Comparison of ENCODE assay signal across 1 cellular context in the genomic region with DNA sequence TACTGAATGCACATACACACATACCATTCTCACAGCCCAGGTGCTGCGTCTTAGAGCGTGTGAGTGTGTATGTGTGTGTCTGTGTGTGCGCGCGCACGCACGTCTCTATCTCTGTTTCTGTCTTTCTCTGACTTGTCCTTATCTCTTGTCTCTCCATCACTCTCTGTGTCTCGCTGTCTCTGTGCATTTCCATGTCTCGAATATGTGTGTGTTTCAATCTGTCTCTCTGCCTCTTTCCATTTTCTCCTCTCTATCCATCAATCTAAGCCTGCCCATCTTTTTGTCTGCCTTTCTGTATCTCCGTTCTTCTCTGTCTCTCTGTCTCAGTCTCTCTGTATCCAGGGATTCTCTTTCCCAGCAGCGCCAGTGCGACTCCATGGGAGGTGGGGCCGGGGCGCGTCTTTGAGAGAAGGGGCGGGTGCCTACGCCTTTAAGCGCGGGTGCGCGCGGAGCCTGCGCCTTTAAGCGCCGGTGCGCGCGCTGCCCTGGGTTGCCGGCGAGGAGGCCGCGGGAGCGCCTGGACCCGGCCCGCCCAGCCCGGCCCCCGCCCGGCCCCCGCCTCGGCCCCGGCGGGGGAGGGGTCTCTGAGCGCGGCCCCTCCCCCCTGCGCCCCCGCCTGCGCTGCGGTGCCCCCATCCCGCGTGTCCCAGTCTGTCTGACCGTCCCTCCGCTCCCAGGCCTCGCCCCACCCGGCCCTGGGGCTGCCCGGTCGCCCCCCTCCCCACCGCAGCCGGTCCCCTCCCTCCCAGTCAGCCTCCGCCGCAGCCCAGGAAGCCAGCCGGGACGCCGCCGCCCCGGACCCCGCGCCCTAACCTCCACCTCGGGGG.
A peak's percentile ranks its signal among the peaks of the same experiment; 100 is the strongest.
TF ChIP-seq lines count a peak whose summit lies in the region.

TSS of gene LRFN3 (plus strand) at position 464 of the 827 bp plus-strand sequence. CDS start 3,052 bp downstream, outside the sequence.

TF ChIP-seq in HepG2, 621 proteins besides CTCF, POLR2A, EP300 and RAD21 (continued from another document):
- TF ChIP-seq, protein P1, sequence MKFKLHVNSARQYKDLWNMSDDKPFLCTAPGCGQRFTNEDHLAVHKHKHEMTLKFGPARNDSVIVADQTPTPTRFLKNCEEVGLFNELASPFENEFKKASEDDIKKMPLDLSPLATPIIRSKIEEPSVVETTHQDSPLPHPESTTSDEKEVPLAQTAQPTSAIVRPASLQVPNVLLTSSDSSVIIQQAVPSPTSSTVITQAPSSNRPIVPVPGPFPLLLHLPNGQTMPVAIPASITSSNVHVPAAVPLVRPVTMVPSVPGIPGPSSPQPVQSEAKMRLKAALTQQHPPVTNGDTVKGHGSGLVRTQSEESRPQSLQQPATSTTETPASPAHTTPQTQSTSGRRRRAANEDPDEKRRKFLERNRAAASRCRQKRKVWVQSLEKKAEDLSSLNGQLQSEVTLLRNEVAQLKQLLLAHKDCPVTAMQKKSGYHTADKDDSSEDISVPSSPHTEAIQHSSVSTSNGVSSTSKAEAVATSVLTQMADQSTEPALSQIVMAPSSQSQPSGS (CRISPR knock-in tag; IDR thresholded peaks at IDR 0.05) = no peak
- TF ChIP-seq MXI1 (IDR thresholded peaks at IDR 0.05; ENCODE audit: borderline replicate concordance, low read depth, low read length) = no peak
- peak; percentile 46 for TF ChIP-seq SAP130 (CRISPR knock-in tag; IDR thresholded peaks at IDR 0.05; ENCODE audit: low read depth)
- TF ChIP-seq, protein P2, sequence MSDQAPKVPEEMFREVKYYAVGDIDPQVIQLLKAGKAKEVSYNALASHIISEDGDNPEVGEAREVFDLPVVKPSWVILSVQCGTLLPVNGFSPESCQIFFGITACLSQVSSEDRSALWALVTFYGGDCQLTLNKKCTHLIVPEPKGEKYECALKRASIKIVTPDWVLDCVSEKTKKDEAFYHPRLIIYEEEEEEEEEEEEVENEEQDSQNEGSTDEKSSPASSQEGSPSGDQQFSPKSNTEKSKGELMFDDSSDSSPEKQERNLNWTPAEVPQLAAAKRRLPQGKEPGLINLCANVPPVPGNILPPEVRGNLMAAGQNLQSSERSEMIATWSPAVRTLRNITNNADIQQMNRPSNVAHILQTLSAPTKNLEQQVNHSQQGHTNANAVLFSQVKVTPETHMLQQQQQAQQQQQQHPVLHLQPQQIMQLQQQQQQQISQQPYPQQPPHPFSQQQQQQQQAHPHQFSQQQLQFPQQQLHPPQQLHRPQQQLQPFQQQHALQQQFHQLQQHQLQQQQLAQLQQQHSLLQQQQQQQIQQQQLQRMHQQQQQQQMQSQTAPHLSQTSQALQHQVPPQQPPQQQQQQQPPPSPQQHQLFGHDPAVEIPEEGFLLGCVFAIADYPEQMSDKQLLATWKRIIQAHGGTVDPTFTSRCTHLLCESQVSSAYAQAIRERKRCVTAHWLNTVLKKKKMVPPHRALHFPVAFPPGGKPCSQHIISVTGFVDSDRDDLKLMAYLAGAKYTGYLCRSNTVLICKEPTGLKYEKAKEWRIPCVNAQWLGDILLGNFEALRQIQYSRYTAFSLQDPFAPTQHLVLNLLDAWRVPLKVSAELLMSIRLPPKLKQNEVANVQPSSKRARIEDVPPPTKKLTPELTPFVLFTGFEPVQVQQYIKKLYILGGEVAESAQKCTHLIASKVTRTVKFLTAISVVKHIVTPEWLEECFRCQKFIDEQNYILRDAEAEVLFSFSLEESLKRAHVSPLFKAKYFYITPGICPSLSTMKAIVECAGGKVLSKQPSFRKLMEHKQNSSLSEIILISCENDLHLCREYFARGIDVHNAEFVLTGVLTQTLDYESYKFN (CRISPR knock-in tag; conservative IDR thresholded peaks at IDR 0.05) = no peak
- no peak for TF ChIP-seq MAFK (conservative IDR thresholded peaks at IDR 0.05 in 1 of 2, IDR thresholded peaks at IDR 0.05 in 1 of 2; ENCODE audit: low read length in 2 of 2)
- TF ChIP-seq MATR3 (CRISPR knock-in tag; IDR thresholded peaks at IDR 0.05) = no peak
- TF ChIP-seq KDM4B (CRISPR knock-in tag; IDR thresholded peaks at IDR 0.05) = no peak
- no peak; the same call in 1 of the 2 replicates for TF ChIP-seq KDM2A (CRISPR knock-in tag; IDR thresholded peaks at IDR 0.05; ENCODE audit: borderline replicate concordance, low read depth)
- TF ChIP-seq SMAD1 (CRISPR knock-in tag; IDR thresholded peaks at IDR 0.05; ENCODE audit: borderline replicate concordance, low read depth) = no peak
- TF ChIP-seq, protein P3, sequence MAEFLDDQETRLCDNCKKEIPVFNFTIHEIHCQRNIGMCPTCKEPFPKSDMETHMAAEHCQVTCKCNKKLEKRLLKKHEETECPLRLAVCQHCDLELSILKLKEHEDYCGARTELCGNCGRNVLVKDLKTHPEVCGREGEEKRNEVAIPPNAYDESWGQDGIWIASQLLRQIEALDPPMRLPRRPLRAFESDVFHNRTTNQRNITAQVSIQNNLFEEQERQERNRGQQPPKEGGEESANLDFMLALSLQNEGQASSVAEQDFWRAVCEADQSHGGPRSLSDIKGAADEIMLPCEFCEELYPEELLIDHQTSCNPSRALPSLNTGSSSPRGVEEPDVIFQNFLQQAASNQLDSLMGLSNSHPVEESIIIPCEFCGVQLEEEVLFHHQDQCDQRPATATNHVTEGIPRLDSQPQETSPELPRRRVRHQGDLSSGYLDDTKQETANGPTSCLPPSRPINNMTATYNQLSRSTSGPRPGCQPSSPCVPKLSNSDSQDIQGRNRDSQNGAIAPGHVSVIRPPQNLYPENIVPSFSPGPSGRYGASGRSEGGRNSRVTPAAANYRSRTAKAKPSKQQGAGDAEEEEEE (CRISPR knock-in tag; IDR thresholded peaks at IDR 0.05; ENCODE audit: borderline replicate concordance) = no peak
- no peak for TF ChIP-seq ZBTB42 (CRISPR knock-in tag; IDR thresholded peaks at IDR 0.05)
- TF ChIP-seq RXRA (CRISPR knock-in tag; IDR thresholded peaks at IDR 0.05) = no peak
- TF ChIP-seq SMAD3 (CRISPR knock-in tag; IDR thresholded peaks at IDR 0.05) = no peak; the same call in 1 of the 2 replicates
- no peak for TF ChIP-seq GRHL1 (CRISPR knock-in tag; conservative IDR thresholded peaks at IDR 0.05)
